In genomic region chr12:124827588-124828184, GRCh38 we compare ENCODE assay signal across 13 cellular contexts. TPM values are rescaled to one million over a fixed set of nuclear protein-coding genes. Genes with fewer than 3 reads are reported as not detected.
DNase-seq lines count a peak whose midpoint lies in the region; ATAC-seq, FAIRE-seq and TF ChIP-seq lines count a peak whose summit lies in the region.
"Had no signal": no experiment of that assay in that cellular context is flagged by ENCODE, and none has a peak within 500 bp of the region (broad histone marks: within the 10 kb centered on the region; RNA-seq: fewer than 3 reads in every experiment).

No MANE protein-coding gene starts in this region.

- no peaks in the 10 kb centered on the region for H3K4me1 ChIP-seq in spleen

- ATAC-seq in GM21619 (IDR thresholded peaks at IDR 0.05; ENCODE audit: unreplicated experiment) (peak; percentile 63), left lobe of liver (peak; percentile 53)

- H3K4me3 ChIP-seq in GM06990 (replicated peaks; ENCODE audit: low read depth, low read length) = no peak overlapping the region
- H3K4me3 ChIP-seq in spleen = no peak overlapping the region

- H3K27me3 ChIP-seq in GM06990 (replicated peaks; ENCODE audit: control insufficient read depth, insufficient read depth, low read length) (no peaks in the 10 kb centered on the region), spleen (replicated peaks in 1 of 7) (no peaks in the 10 kb centered on the region)

- no peak overlapping the region for H3K27ac ChIP-seq in spleen

- no peak for TF ChIP-seq POLR2A in spleen (IDR thresholded peaks at IDR 0.05)

- intact Hi-C loops in spleen (cut with DNase I; ENCODE audit: low total_unique reads) = no loop called here

- FAIRE-seq in urothelium cell line (lab: Jason Lieb, UNC) = no peak
- FAIRE-seq: endothelial cell of umbilical vein, islet of Langerhans had no signal

- H3K36me3 ChIP-seq in GM06990 (ENCODE audit: control insufficient read depth, insufficient read depth, low read length) (peaks cover 5% of the 10 kb centered on the region; the same call in 1 of the 2 replicates), spleen (no peaks in the 10 kb centered on the region)

- peak; percentile 38 for DNase-seq in GM06990 (ENCODE audit: extremely low read depth, insufficient read length)
- DNase-seq in NCI-H2227 (lab: John Stamatoyannopoulos, UW; ENCODE audit: unreplicated experiment) = peak; percentile 43
- DNase-seq in left lobe of liver (ENCODE audit: low spot score) = peak; percentile 78
- no peak for DNase-seq in NCI-H345 treated with DMSO at 0.1 percent for 48 hours (lab: John Stamatoyannopoulos, UW; ENCODE audit: unreplicated experiment)
- no peak for DNase-seq in spleen
- no peak for DNase-seq in activated naive CD4-positive, alpha-beta T cell treated with anti-CD3 and anti-CD28 coated beads, Interleukin-2, amount 50 U/mL, for 16 hours
- no peak for DNase-seq in urothelium cell line (ENCODE audit: low spot score)
- DNase-seq: activated naive CD4-positive, alpha-beta T cell treated with anti-CD3 and anti-CD28 coated beads for 36 hours; Calu3; NCI-H345 had no signal

- peaks cover 0 to 9% (median 3%) of the 10 kb centered on the region in 8 donors for H3K9me3 ChIP-seq in spleen

- WGBS in spleen, 5 donors = 73 to 86% (median 83%) methylated on average over 15 of the region's 15 CpGs

- TF ChIP-seq CTCF in GM06990 (IDR thresholded peaks at IDR 0.05; ENCODE audit: insufficient read depth, low read length, poor library complexity, severe bottlenecking) = no peak
- no peak for TF ChIP-seq CTCF in spleen (IDR thresholded peaks at IDR 0.05 in 8 of 11, conservative IDR thresholded peaks at IDR 0.05 in 3 of 11)

RNA-seq across cellular contexts. Expression of gene SCARB1, which starts 36.0 kb away (rescaled TPM):
- total RNA-seq in left lobe of liver = 170 TPM
- total RNA-seq in spleen = 10 to 100 TPM; 22.0 to 59.3 (median 32.6) TPM
- 10 to 100 TPM; 11.9 to 19.5 (median 19.2) TPM for polyA plus RNA-seq in spleen

Comparison
In these comparisons a context has a peak if more than half of its experiments do, and no peak if none do; other contexts are left out.
1. DNase-seq: peak in GM06990 (single experiment), NCI-H2227 (single experiment) and left lobe of liver (single experiment); none in NCI-H345 treated with DMSO at 0.1 percent for 48 hours (single experiment), spleen (single experiment), activated naive CD4-positive, alpha-beta T cell treated with anti-CD3 and anti-CD28 coated beads, Interleukin-2, amount 50 U/mL, for 16 hours (single experiment) and urothelium cell line (single experiment).